1 cellular context compared by ENCODE assay signal in genomic region chr1:174713796-174714195, GRCh38.
TF ChIP-seq lines count a peak whose summit lies in the region.

No MANE protein-coding gene starts in this region.

TF ChIP-seq in HepG2, 621 proteins besides CTCF, POLR2A, EP300 and RAD21 (continued from another document and continues in another):
- TF ChIP-seq, protein P1, sequence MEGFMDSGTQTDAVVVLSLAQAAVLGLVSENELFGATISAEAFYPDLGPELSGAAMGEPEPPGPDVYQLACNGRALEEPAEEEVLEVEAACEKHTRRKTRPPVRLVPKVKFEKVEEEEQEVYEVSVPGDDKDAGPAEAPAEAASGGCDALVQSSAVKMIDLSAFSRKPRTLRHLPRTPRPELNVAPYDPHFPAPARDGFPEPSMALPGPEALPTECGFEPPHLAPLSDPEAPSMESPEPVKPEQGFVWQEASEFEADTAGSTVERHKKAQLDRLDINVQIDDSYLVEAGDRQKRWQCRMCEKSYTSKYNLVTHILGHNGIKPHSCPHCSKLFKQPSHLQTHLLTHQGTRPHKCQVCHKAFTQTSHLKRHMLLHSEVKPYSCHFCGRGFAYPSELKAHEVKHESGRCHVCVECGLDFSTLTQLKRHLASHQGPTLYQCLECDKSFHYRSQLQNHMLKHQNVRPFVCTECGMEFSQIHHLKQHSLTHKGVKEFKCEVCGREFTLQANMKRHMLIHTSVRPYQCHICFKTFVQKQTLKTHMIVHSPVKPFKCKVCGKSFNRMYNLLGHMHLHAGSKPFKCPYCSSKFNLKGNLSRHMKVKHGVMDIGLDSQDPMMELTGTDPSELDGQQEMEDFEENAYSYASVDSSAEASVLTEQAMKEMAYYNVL (CRISPR knock-in tag; IDR thresholded peaks at IDR 0.05; ENCODE audit: borderline replicate concordance): 0 out of 2 replicates have a peak, but pooled peaks have one; percentile 51
- TF ChIP-seq SKI (IDR thresholded peaks at IDR 0.05; ENCODE audit: partially characterized antibody): no peak
- 0 out of 2 replicates have a peak, but pooled peaks have one; percentile 39 for TF ChIP-seq GATAD2A (CRISPR knock-in tag; IDR thresholded peaks at IDR 0.05)
- TF ChIP-seq, protein P2, sequence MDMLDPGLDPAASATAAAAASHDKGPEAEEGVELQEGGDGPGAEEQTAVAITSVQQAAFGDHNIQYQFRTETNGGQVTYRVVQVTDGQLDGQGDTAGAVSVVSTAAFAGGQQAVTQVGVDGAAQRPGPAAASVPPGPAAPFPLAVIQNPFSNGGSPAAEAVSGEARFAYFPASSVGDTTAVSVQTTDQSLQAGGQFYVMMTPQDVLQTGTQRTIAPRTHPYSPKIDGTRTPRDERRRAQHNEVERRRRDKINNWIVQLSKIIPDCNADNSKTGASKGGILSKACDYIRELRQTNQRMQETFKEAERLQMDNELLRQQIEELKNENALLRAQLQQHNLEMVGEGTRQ (IDR thresholded peaks at IDR 0.05; ENCODE audit: low read depth, low read length): no peak
- TF ChIP-seq, protein P2 (CRISPR knock-in tag; IDR thresholded peaks at IDR 0.05; ENCODE audit: borderline replicate concordance): no peak
- TF ChIP-seq BCLAF1 (IDR thresholded peaks at IDR 0.05): no peak
- no peak for TF ChIP-seq ZFP82 (CRISPR knock-in tag; IDR thresholded peaks at IDR 0.05; ENCODE audit: borderline replicate concordance)
- 0 out of 2 replicates have a peak, but pooled peaks have one; percentile 57 for TF ChIP-seq ZMYM2 (CRISPR knock-in tag; IDR thresholded peaks at IDR 0.05)
- TF ChIP-seq NR2F6 (IDR thresholded peaks at IDR 0.05): peak; percentile 16; the same call in 1 of the 2 replicates
- no peak for TF ChIP-seq NR2F6 (CRISPR knock-in tag; IDR thresholded peaks at IDR 0.05)
- TF ChIP-seq RARA (CRISPR knock-in tag; IDR thresholded peaks at IDR 0.05): 0 out of 2 replicates have a peak, but pooled peaks have one; percentile 11
- TF ChIP-seq ZNF629 (CRISPR knock-in tag; conservative IDR thresholded peaks at IDR 0.05): no peak
- TF ChIP-seq ZNF30 (CRISPR knock-in tag; IDR thresholded peaks at IDR 0.05): no peak
- no peak for TF ChIP-seq PCBP1 (IDR thresholded peaks at IDR 0.05; ENCODE audit: borderline replicate concordance, low read depth, low read length)
- no peak for TF ChIP-seq GZF1 (CRISPR knock-in tag; IDR thresholded peaks at IDR 0.05)
- no peak for TF ChIP-seq ZHX1 (CRISPR knock-in tag; IDR thresholded peaks at IDR 0.05; ENCODE audit: low read depth)
- TF ChIP-seq ARID5B (CRISPR knock-in tag; IDR thresholded peaks at IDR 0.05): peak; percentile 31; the same call in 1 of the 2 replicates
- no peak for TF ChIP-seq MYC (CRISPR knock-in tag; IDR thresholded peaks at IDR 0.05; ENCODE audit: borderline replicate concordance)
- no peak for TF ChIP-seq NFATC3 (CRISPR knock-in tag; IDR thresholded peaks at IDR 0.05)
- peak; percentile 21; the same call in 1 of the 2 replicates for TF ChIP-seq NFIC (IDR thresholded peaks at IDR 0.05; ENCODE audit: low read length)
- TF ChIP-seq ATF1 (CRISPR knock-in tag; IDR thresholded peaks at IDR 0.05): no peak
- TF ChIP-seq RCOR2 (CRISPR knock-in tag; IDR thresholded peaks at IDR 0.05): 0 out of 2 replicates have a peak, but pooled peaks have one; percentile 24
- no peak for TF ChIP-seq ZNF644 (CRISPR knock-in tag; IDR thresholded peaks at IDR 0.05; ENCODE audit: low read depth)
- no peak for TF ChIP-seq ZNF780A (CRISPR knock-in tag; IDR thresholded peaks at IDR 0.05)
- 0 out of 2 replicates have a peak, but pooled peaks have one; percentile 34 for TF ChIP-seq PAXIP1 (CRISPR knock-in tag; conservative IDR thresholded peaks at IDR 0.05)
- no peak for TF ChIP-seq SATB2 (CRISPR knock-in tag; IDR thresholded peaks at IDR 0.05)
- TF ChIP-seq ZNF317 (CRISPR knock-in tag; IDR thresholded peaks at IDR 0.05): 0 out of 2 replicates have a peak, but pooled peaks have one; percentile 28
- no peak for TF ChIP-seq ZSCAN20 (CRISPR knock-in tag; IDR thresholded peaks at IDR 0.05; ENCODE audit: borderline replicate concordance)
- TF ChIP-seq POGZ (CRISPR knock-in tag; IDR thresholded peaks at IDR 0.05): 0 out of 2 replicates have a peak, but pooled peaks have one; percentile 53
- no peak for TF ChIP-seq ZNF260 (CRISPR knock-in tag; IDR thresholded peaks at IDR 0.05; ENCODE audit: borderline replicate concordance, low read depth)
- no peak for TF ChIP-seq PLRG1 (conservative IDR thresholded peaks at IDR 0.05)
- TF ChIP-seq SIX1 (CRISPR knock-in tag; IDR thresholded peaks at IDR 0.05; ENCODE audit: borderline replicate concordance): no peak
- peak; percentile 25; the same call in 1 of the 2 replicates for TF ChIP-seq TCF7 (IDR thresholded peaks at IDR 0.05; ENCODE audit: low read depth)
- TF ChIP-seq MIXL1 (CRISPR knock-in tag; IDR thresholded peaks at IDR 0.05): no peak
- no peak for TF ChIP-seq SCMH1 (CRISPR knock-in tag; IDR thresholded peaks at IDR 0.05; ENCODE audit: borderline replicate concordance)
- TF ChIP-seq, protein P3, sequence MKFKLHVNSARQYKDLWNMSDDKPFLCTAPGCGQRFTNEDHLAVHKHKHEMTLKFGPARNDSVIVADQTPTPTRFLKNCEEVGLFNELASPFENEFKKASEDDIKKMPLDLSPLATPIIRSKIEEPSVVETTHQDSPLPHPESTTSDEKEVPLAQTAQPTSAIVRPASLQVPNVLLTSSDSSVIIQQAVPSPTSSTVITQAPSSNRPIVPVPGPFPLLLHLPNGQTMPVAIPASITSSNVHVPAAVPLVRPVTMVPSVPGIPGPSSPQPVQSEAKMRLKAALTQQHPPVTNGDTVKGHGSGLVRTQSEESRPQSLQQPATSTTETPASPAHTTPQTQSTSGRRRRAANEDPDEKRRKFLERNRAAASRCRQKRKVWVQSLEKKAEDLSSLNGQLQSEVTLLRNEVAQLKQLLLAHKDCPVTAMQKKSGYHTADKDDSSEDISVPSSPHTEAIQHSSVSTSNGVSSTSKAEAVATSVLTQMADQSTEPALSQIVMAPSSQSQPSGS (CRISPR knock-in tag; IDR thresholded peaks at IDR 0.05): no peak
- peak; percentile 66 for TF ChIP-seq ELF3 (CRISPR knock-in tag; IDR thresholded peaks at IDR 0.05)
- TF ChIP-seq ZNF414 (CRISPR knock-in tag; IDR thresholded peaks at IDR 0.05): no peak
- 0 out of 4 replicates have a peak, but pooled peaks have one; percentile 18 to 23 for TF ChIP-seq MAFK (conservative IDR thresholded peaks at IDR 0.05 in 1 of 2, IDR thresholded peaks at IDR 0.05 in 1 of 2; ENCODE audit: low read length in 2 of 2)
- TF ChIP-seq ZNF746 (CRISPR knock-in tag; IDR thresholded peaks at IDR 0.05): no peak
- no peak for TF ChIP-seq ZNF354B (CRISPR knock-in tag; IDR thresholded peaks at IDR 0.05)
